In the genomic region with DNA sequence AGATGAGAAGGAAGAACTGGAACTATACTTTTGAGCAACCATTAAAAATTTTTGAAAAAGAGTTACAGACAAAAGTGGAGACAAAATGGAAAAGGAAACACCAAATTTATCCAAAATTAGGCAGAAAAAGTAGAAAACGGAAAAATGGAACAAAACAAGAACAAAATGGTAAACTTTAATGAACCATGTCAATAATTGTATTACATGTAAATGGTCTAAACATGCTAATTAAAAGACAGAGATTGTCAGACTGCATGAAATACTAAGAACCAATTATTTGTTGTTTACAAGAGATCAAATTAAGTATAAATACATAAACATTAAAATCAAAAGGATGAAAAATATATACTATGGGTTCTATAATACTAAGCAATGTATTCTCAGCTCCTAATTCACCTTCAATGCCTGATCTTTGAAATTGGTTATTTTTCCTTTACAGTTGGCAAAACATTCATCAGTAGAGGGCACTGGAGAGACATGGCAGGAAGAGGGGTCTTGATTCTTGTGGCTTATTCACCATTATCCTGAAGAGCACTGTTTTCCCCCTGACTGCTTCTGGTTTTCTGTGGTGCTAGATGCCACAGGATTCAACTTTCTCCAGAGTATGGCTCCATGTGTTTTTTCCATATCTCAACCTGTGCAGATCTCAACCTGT, we compare ENCODE assay signal across 1 cellular context.
A peak's percentile ranks its signal among the peaks of the same experiment; 100 is the strongest.
TF ChIP-seq lines count a peak whose summit lies in the region.

No MANE protein-coding gene starts in this region.

TF ChIP-seq in K562, 482 proteins besides CTCF, POLR2A, EP300 and RAD21 (continued from another document):
- TF ChIP-seq ZNF766 (CRISPR knock-in tag; conservative IDR thresholded peaks at IDR 0.05) (no peak), ERF (CRISPR knock-in tag; IDR thresholded peaks at IDR 0.05) (no peak), CBX5 (IDR thresholded peaks at IDR 0.05; ENCODE audit: borderline replicate concordance, low read depth) (no peak), STAT5A (IDR thresholded peaks at IDR 0.05; ENCODE audit: borderline replicate concordance, low read length) (no peak), NFE2L1 (tag; IDR thresholded peaks at IDR 0.05; ENCODE audit: borderline replicate concordance, low read depth) (no peak), U2AF2 (optimal IDR thresholded peaks at IDR 0.05; ENCODE audit: low read depth, low read length) (no peak), ZNF507 (tag; conservative IDR thresholded peaks at IDR 0.05) (peak; percentile 98), ARNT (IDR thresholded peaks at IDR 0.05) (no peak), SMARCA5 (IDR thresholded peaks at IDR 0.05) (0 out of 2 replicates have a peak, but pooled peaks have one; percentile 30), MEF2A (IDR thresholded peaks at IDR 0.05; ENCODE audit: control insufficient read depth, low read depth, low read length) (no peak), MCM5 (IDR thresholded peaks at IDR 0.05; ENCODE audit: low read depth) (no peak), KHSRP (IDR thresholded peaks at IDR 0.05) (no peak), BRD9 (IDR thresholded peaks at IDR 0.05; ENCODE audit: low read depth, partially characterized antibody) (no peak), ZNF316 (IDR thresholded peaks at IDR 0.05) (no peak), SMC3 (conservative IDR thresholded peaks at IDR 0.05; ENCODE audit: insufficient read depth, low read depth, low read length) (0 out of 2 replicates have a peak, but pooled peaks have one; percentile 14), MBD2 (IDR thresholded peaks at IDR 0.05; ENCODE audit: borderline replicate concordance, low read depth) (no peak), ZNF354B (CRISPR knock-in tag; IDR thresholded peaks at IDR 0.05) (peak; percentile 79), RBM25 (IDR thresholded peaks at IDR 0.05; ENCODE audit: low read depth, low read length, severe bottlenecking) (peak; percentile 85), ZNF24 (IDR thresholded peaks at IDR 0.05) (no peak), ZBED1 (IDR thresholded peaks at IDR 0.05) (no peak), KDM5B (IDR thresholded peaks at IDR 0.05; ENCODE audit: insufficient replicate concordance, low read depth, low read length) (no peak), ILK (tag; IDR thresholded peaks at IDR 0.05; ENCODE audit: borderline replicate concordance, low read depth) (no peak), NFXL1 (CRISPR knock-in tag; IDR thresholded peaks at IDR 0.05) (no peak), DIDO1 (tag; IDR thresholded peaks at IDR 0.05; ENCODE audit: low read depth) (no peak), CBX3 (IDR thresholded peaks at IDR 0.05; ENCODE audit: borderline replicate concordance in 1 of 2, low read length in 2 of 2) (peak in 1 of 2 experiments; percentile 54; a peak in 1 of 3 replicates)
- TF ChIP-seq, protein P1, sequence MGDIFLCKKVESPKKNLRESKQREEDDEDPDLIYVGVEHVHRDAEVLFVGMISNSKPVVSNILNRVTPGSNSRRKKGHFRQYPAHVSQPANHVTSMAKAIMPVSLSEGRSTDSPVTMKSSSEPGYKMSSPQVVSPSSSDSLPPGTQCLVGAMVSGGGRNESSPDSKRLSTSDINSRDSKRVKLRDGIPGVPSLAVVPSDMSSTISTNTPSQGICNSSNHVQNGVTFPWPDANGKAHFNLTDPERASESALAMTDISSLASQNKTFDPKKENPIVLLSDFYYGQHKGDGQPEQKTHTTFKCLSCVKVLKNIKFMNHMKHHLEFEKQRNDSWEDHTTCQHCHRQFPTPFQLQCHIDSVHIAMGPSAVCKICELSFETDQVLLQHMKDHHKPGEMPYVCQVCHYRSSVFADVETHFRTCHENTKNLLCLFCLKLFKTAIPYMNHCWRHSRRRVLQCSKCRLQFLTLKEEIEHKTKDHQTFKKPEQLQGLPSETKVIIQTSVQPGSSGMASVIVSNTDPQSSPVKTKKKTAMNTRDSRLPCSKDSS (IDR thresholded peaks at IDR 0.05; ENCODE audit: low read depth, partially characterized antibody) = peak; percentile 35
- TF ChIP-seq, protein P2, sequence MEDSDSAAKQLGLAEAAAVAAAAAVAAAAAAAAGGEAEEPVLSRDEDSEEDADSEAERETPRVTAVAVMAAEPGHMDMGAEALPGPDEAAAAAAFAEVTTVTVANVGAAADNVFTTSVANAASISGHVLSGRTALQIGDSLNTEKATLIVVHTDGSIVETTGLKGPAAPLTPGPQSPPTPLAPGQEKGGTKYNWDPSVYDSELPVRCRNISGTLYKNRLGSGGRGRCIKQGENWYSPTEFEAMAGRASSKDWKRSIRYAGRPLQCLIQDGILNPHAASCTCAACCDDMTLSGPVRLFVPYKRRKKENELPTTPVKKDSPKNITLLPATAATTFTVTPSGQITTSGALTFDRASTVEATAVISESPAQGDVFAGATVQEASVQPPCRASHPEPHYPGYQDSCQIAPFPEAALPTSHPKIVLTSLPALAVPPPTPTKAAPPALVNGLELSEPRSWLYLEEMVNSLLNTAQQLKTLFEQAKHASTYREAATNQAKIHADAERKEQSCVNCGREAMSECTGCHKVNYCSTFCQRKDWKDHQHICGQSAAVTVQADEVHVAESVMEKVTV (CRISPR knock-in tag; IDR thresholded peaks at IDR 0.05) = 0 out of 2 replicates have a peak, but pooled peaks have one; percentile 9
- TF ChIP-seq, protein P3, sequence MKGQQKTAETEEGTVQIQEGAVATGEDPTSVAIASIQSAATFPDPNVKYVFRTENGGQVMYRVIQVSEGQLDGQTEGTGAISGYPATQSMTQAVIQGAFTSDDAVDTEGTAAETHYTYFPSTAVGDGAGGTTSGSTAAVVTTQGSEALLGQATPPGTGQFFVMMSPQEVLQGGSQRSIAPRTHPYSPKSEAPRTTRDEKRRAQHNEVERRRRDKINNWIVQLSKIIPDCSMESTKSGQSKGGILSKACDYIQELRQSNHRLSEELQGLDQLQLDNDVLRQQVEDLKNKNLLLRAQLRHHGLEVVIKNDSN (CRISPR knock-in tag; IDR thresholded peaks at IDR 0.05) = no peak
- TF ChIP-seq, protein P4, sequence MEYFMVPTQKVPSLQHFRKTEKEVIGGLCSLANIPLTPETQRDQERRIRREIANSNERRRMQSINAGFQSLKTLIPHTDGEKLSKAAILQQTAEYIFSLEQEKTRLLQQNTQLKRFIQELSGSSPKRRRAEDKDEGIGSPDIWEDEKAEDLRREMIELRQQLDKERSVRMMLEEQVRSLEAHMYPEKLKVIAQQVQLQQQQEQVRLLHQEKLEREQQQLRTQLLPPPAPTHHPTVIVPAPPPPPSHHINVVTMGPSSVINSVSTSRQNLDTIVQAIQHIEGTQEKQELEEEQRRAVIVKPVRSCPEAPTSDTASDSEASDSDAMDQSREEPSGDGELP (CRISPR knock-in tag; IDR thresholded peaks at IDR 0.05; ENCODE audit: borderline replicate concordance) = no peak
- TF ChIP-seq, protein P5, sequence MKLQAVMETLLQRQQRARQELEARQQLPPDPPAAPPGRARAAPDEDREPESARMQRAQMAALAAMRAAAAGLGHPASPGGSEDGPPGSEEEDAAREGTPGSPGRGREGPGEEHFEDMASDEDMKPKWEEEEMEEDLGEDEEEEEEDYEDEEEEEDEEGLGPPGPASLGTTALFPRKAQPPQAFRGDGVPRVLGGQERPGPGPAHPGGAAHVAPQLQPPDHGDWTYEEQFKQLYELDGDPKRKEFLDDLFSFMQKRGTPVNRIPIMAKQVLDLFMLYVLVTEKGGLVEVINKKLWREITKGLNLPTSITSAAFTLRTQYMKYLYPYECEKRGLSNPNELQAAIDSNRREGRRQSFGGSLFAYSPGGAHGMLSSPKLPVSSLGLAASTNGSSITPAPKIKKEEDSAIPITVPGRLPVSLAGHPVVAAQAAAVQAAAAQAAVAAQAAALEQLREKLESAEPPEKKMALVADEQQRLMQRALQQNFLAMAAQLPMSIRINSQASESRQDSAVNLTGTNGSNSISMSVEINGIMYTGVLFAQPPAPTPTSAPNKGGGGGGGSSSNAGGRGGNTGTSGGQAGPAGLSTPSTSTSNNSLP (IDR thresholded peaks at IDR 0.05; ENCODE audit: borderline replicate concordance, low read depth, low read length) = no peak
- TF ChIP-seq, protein P6, sequence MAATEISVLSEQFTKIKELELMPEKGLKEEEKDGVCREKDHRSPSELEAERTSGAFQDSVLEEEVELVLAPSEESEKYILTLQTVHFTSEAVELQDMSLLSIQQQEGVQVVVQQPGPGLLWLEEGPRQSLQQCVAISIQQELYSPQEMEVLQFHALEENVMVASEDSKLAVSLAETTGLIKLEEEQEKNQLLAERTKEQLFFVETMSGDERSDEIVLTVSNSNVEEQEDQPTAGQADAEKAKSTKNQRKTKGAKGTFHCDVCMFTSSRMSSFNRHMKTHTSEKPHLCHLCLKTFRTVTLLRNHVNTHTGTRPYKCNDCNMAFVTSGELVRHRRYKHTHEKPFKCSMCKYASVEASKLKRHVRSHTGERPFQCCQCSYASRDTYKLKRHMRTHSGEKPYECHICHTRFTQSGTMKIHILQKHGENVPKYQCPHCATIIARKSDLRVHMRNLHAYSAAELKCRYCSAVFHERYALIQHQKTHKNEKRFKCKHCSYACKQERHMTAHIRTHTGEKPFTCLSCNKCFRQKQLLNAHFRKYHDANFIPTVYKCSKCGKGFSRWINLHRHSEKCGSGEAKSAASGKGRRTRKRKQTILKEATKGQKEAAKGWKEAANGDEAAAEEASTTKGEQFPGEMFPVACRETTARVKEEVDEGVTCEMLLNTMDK (IDR thresholded peaks at IDR 0.05; ENCODE audit: borderline replicate concordance, insufficient read depth, low read depth, low read length, poor library complexity, severe bottlenecking) = no peak
